Comparison of ENCODE assay signal across 9 cellular contexts in the genomic region with DNA sequence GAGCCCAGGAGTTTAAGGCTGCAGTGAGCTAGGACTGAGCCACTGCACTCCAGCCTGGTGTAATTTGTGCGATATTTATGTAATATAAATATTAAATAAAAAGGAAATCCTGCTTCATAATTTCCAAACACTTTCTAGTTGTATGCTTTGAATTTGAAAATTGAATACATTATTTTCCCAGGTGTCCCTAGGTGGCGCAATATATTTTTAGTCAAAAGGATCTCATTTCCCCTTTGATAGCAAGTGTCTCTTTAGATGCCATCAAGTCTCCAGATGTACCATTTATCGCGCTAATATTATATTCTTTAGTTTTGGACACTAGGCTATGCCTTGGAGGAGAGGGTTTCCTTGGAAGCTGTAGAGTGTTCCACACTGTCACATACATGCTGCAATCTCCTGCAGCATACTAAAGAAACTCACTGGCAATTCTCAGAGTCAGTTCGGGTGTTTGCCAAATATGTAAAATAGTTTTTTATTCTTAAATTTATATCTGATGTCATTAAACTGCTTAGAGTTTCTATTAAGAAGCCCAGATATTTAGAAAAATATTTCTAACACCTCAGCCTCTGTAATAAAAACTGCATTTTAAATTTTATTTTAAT. TPM values are rescaled to one million over a fixed set of nuclear protein-coding genes. Genes with fewer than 3 reads are reported as not detected.
DNase-seq lines count a peak whose midpoint lies in the region; ATAC-seq and TF ChIP-seq lines count a peak whose summit lies in the region.
"Had no signal": no experiment of that assay in that cellular context is flagged by ENCODE, and none has a peak within 500 bp of the region (broad histone marks: within the 10 kb centered on the region; RNA-seq: fewer than 3 reads in every experiment).

No MANE protein-coding gene starts in this region.

- no peak for ATAC-seq in activated CD4-positive, alpha-beta T cell treated with anti-CD3 and anti-CD28 coated beads for 36 hours
- ATAC-seq in GM19397 (IDR thresholded peaks at IDR 0.05; ENCODE audit: unreplicated experiment), result no peak
- no peak for ATAC-seq in GM21619 (IDR thresholded peaks at IDR 0.05; ENCODE audit: unreplicated experiment)
- ATAC-seq in GM18909 (IDR thresholded peaks at IDR 0.05; ENCODE audit: poor library complexity, unreplicated experiment), result no peak

- no peak for TF ChIP-seq POLR2A in erythroblast (IDR thresholded peaks at IDR 0.05; ENCODE audit: low read length)
- TF ChIP-seq POLR2A in stomach (IDR thresholded peaks at IDR 0.05), result no peak

- intact Hi-C loops in activated CD4-positive, alpha-beta T cell treated with anti-CD3 and anti-CD28 coated beads, Interleukin-2, amount 10 ng/mL, durations not matched to agents 24 days and 14 days (cut with micrococcal nuclease), result no loop called here
- intact Hi-C loops in activated CD4-positive, alpha-beta T cell treated with anti-CD3 and anti-CD28 coated beads for 36 hours (cut with DNase I, micrococcal nuclease), result no loop called here
- intact Hi-C loops in stomach (cut with DNase I; ENCODE audit: low total_unique reads), result no loop called here

- H3K9me3 ChIP-seq in stomach, result no peaks in the 10 kb centered on the region

- H3K36me3 Mint-ChIP-seq in activated CD4-positive, alpha-beta T cell treated with anti-CD3 and anti-CD28 coated beads, Interleukin-2, amount 10 ng/mL, durations not matched to agents 24 days and 14 days (ENCODE audit: low read depth), result no peaks in the 10 kb centered on the region
- no peaks in the 10 kb centered on the region for H3K36me3 Mint-ChIP-seq in activated CD4-positive, alpha-beta T cell treated with anti-CD3 and anti-CD28 coated beads for 36 hours (ENCODE audit: low read depth)

- H3K27me3 Mint-ChIP-seq in activated CD4-positive, alpha-beta T cell treated with anti-CD3 and anti-CD28 coated beads, Interleukin-2, amount 10 ng/mL, durations not matched to agents 24 days and 14 days, result no peaks in the 10 kb centered on the region
- no peaks in the 10 kb centered on the region for H3K27me3 Mint-ChIP-seq in activated CD4-positive, alpha-beta T cell treated with anti-CD3 and anti-CD28 coated beads for 36 hours
- H3K27me3 Mint-ChIP-seq: central memory CD8-positive, alpha-beta T cell had no signal

- TF ChIP-seq EP300 in stomach (IDR thresholded peaks at IDR 0.05), result no peak

- no peaks in the 10 kb centered on the region for H3K36me3 ChIP-seq in stomach

- CTCF ChIA-PET in activated CD4-positive, alpha-beta T cell treated with anti-CD3 and anti-CD28 coated beads for 36 hours (lab: Charles Lee), result interaction anchor here (0.6 kb wide), 1 partner anchor 49 kb away, joined by 3 read pairs; no protein-coding TSS in a partner anchor

- H3K4me3 ChIP-seq in stomach, result no peak overlapping the region

- 38 to 64% (median 45%) methylated on average over 5 of the region's 5 CpGs for WGBS in stomach, 5 donors

- H3K9me3 Mint-ChIP-seq in activated CD4-positive, alpha-beta T cell treated with anti-CD3 and anti-CD28 coated beads, Interleukin-2, amount 10 ng/mL, durations not matched to agents 24 days and 14 days, result no peaks in the 10 kb centered on the region
- no peaks in the 10 kb centered on the region for H3K9me3 Mint-ChIP-seq in activated CD4-positive, alpha-beta T cell treated with anti-CD3 and anti-CD28 coated beads for 36 hours (ENCODE audit: low read depth)
- H3K9me3 Mint-ChIP-seq: central memory CD8-positive, alpha-beta T cell had no signal

- no peak overlapping the region for H3K4me3 Mint-ChIP-seq in activated CD4-positive, alpha-beta T cell treated with anti-CD3 and anti-CD28 coated beads, Interleukin-2, amount 10 ng/mL, durations not matched to agents 24 days and 14 days
- no peak overlapping the region for H3K4me3 Mint-ChIP-seq in activated CD4-positive, alpha-beta T cell treated with anti-CD3 and anti-CD28 coated beads for 36 hours
- H3K4me3 Mint-ChIP-seq: central memory CD8-positive, alpha-beta T cell had no signal

- H3K27ac ChIP-seq in stomach, result no peak overlapping the region

- peak; percentile 71 for DNase-seq in activated CD4-positive, alpha-beta T cell treated with anti-CD3 and anti-CD28 coated beads, Interleukin-2, amount 10 ng/mL, durations not matched to agents 24 days and 14 days
- DNase-seq in activated CD4-positive, alpha-beta T cell treated with anti-CD3 and anti-CD28 coated beads for 36 hours, result no peak
- DNase-seq in NCI-H2227 treated with DMSO at 0.1 percent for 48 hours (lab: John Stamatoyannopoulos, UW) (peak; percentile 23), erythroblast (lab: John Stamatoyannopoulos, UW) (peak; percentile 50 to 62), stomach (no peak)

- POLR2A ChIA-PET in activated CD4-positive, alpha-beta T cell treated with anti-CD3 and anti-CD28 coated beads for 36 hours (lab: Charles Lee), result no interaction called here

- H3K4me1 ChIP-seq in stomach, result peaks cover 0 to 12% (median 5%) of the 10 kb centered on the region in 4 donors

- peaks cover 22% of the 10 kb centered on the region for H3K4me1 Mint-ChIP-seq in activated CD4-positive, alpha-beta T cell treated with anti-CD3 and anti-CD28 coated beads, Interleukin-2, amount 10 ng/mL, durations not matched to agents 24 days and 14 days
- peaks cover 8% of the 10 kb centered on the region for H3K4me1 Mint-ChIP-seq in activated CD4-positive, alpha-beta T cell treated with anti-CD3 and anti-CD28 coated beads for 36 hours

- TF ChIP-seq CTCF in stomach (IDR thresholded peaks at IDR 0.05), result peak in 4 of 7 experiments; percentile 16 to 47 (median 32)

- no peak overlapping the region for H3K27ac Mint-ChIP-seq in activated CD4-positive, alpha-beta T cell treated with anti-CD3 and anti-CD28 coated beads, Interleukin-2, amount 10 ng/mL, durations not matched to agents 24 days and 14 days
- H3K27ac Mint-ChIP-seq in activated CD4-positive, alpha-beta T cell treated with anti-CD3 and anti-CD28 coated beads for 36 hours, result no peak overlapping the region

- H3K27me3 ChIP-seq in stomach, result no peaks in the 10 kb centered on the region

RNA-seq across cellular contexts. Expression of gene WDR7, which starts 5.6 kb away (rescaled TPM):
- 20.8 and 26.0 TPM in 2 replicates for total RNA-seq in activated CD4-positive, alpha-beta T cell treated with anti-CD3 and anti-CD28 coated beads, Interleukin-2, amount 10 ng/mL, durations not matched to agents 24 days and 14 days
- 10 to 100 TPM; 21.5 to 23.1 TPM for total RNA-seq in activated CD4-positive, alpha-beta T cell treated with anti-CD3 and anti-CD28 coated beads for 36 hours
- total RNA-seq in stomach, result 100 to 1,000 TPM in 2 of 5 donors, 10 to 100 TPM in 3; 27.2 to 250 (median 76.7) TPM
- 1 to 10 TPM; 1.7 to 3.1 (median 2.4) TPM for polyA plus RNA-seq in stomach

RNA-seq across cellular contexts. Expression of gene TXNL1, which starts 7.1 kb away (rescaled TPM):
- total RNA-seq in activated CD4-positive, alpha-beta T cell treated with anti-CD3 and anti-CD28 coated beads, Interleukin-2, amount 10 ng/mL, durations not matched to agents 24 days and 14 days, result 102 and 104 TPM in 2 replicates
- total RNA-seq in activated CD4-positive, alpha-beta T cell treated with anti-CD3 and anti-CD28 coated beads for 36 hours, result 10 to 100 TPM; 75.3 to 87.0 TPM
- total RNA-seq in stomach, result 10 to 100 TPM in 4 of 5 donors, 1 to 10 TPM in 1; 2.6 to 54.9 (median 23.9) TPM
- polyA plus RNA-seq in stomach, result 10 to 100 TPM; 62.6 to 87.1 (median 81.4) TPM

Comparison
In these comparisons a context has a peak if more than half of its experiments do, and no peak if none do; other contexts are left out.
1. DNase-seq: peak in activated CD4-positive, alpha-beta T cell treated with anti-CD3 and anti-CD28 coated beads, Interleukin-2, amount 10 ng/mL, durations not matched to agents 24 days and 14 days (single experiment), NCI-H2227 treated with DMSO at 0.1 percent for 48 hours (single experiment) and erythroblast (2 of 2); none in activated CD4-positive, alpha-beta T cell treated with anti-CD3 and anti-CD28 coated beads for 36 hours (single experiment) and stomach (single experiment).